ENCODE assay signal across 27 cellular contexts in genomic region chr4:124899997-124900396, GRCh38.
"Had no signal": no experiment of that assay in that cellular context is flagged by ENCODE, and none has a peak within 500 bp of the region (broad histone marks: within the 10 kb centered on the region; RNA-seq: fewer than 3 reads in every experiment).

No MANE protein-coding gene starts in this region.

- H3K4me2 ChIP-seq: hepatocyte had no signal

- DNase-seq: activated CD4-positive, alpha-beta T cell treated with anti-CD3 and anti-CD28 coated beads for 48 hours; activated CD4-positive, alpha-beta T cell treated with anti-CD3 and anti-CD28 coated beads, Interleukin-2, amount 50 U/mL, for 48 hours; activated CD8-positive, alpha-beta memory T cell treated with anti-CD3 and anti-CD28 coated beads, Interleukin-2, amount 50 U/mL, for 4 hours; activated gamma-delta T cell; activated naive CD4-positive, alpha-beta T cell treated with anti-CD3 and anti-CD28 coated beads, Interleukin-2, amount 10 ng/mL, durations not matched to agents 7 days and 5 days; activated naive CD8-positive, alpha-beta T cell treated with anti-CD3 and anti-CD28 coated beads, Interleukin-2, amount 10 ng/mL, durations not matched to agents 7 days and 5 days; activated T-cell treated with anti-CD3 and anti-CD28 coated beads, Interleukin-2, amount 50 U/mL, for 24 hours; caudate nucleus; endodermal cell; gastrocnemius medialis; islet precursor cell; left cardiac atrium; left ventricle myocardium superior; midbrain; naive thymus-derived CD8-positive, alpha-beta T cell; posterior cingulate gyrus; right cardiac atrium; stimulated activated CD4-positive, alpha-beta T cell treated with anti-CD3 and anti-CD28 coated beads, Interleukin-15, amount 100 ng/mL, for 24 hours; stimulated activated CD4-positive, alpha-beta T cell treated with anti-CD3 and anti-CD28 coated beads, Interleukin-2, amount 100 ng/mL, for 24 hours; stimulated activated naive CD4-positive, alpha-beta T cell; T-helper 17 cell; T1000; WERI-Rb-1 had no signal

- H3K79me2 ChIP-seq: hepatocyte had no signal

- H3K27ac ChIP-seq: ascending aorta, gastrocnemius medialis, hepatocyte, tibial nerve, WERI-Rb-1 had no signal

- ATAC-seq: activated CD4-positive, CD25-positive, alpha-beta regulatory T cell treated with anti-CD3 and anti-CD28 coated beads, Interleukin-2, amount 50 U/mL, for 24 hours; gastrocnemius medialis; left cardiac atrium; left ventricle myocardium superior; naive thymus-derived CD8-positive, alpha-beta T cell; right cardiac atrium; T-helper 17 cell had no signal

- H3K4me3 ChIP-seq: ascending aorta, gastrocnemius medialis, hepatocyte, tibial nerve had no signal

- H3K27me3 ChIP-seq: ascending aorta, gastrocnemius medialis, hepatocyte, tibial nerve had no signal

- H2AFZ ChIP-seq: hepatocyte had no signal

- H3K9me3 ChIP-seq: ascending aorta, gastrocnemius medialis, tibial nerve had no signal

- H3K4me1 ChIP-seq: ascending aorta had no signal

- H3K36me3 ChIP-seq: ascending aorta, gastrocnemius medialis, tibial nerve, WERI-Rb-1 had no signal
